In the genomic region with DNA sequence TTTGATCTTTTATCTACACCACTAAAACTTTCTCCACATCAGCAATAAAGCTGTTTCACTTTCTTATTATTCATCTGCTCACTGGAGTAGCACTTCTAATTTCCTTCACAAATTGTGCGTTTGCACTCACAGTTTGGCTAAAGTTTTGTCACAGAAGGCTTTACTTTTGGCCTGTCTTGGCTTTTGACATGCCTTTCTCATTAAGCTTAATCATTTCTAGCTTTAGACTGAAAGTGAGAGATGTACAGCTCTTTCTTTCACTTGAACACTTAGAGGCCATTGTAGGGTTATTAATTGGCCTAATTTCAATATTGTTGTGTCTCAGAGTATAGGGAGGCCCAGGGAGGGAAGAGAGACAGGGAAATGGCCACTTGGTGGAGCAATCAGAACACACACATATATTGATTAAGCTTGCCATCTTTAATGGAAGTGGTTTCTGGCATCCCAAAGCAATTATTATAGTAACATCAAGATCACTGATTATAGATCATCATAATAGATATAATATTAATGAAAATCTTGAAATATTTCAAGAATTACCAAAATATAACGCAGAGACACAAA, we compare ENCODE assay signal across 20 cellular contexts.
DNase-seq lines count a peak whose midpoint lies in the region; ATAC-seq, FAIRE-seq and TF ChIP-seq lines count a peak whose summit lies in the region.
"Had no signal": no experiment of that assay in that cellular context is flagged by ENCODE, and none has a peak within 500 bp of the region (broad histone marks: within the 10 kb centered on the region; RNA-seq: fewer than 3 reads in every experiment).

No MANE protein-coding gene starts in this region.

- FAIRE-seq in HTR-8/SVneo (lab: Jason Lieb, UNC) (no peak), frontal cortex (lab: Jason Lieb, UNC) (no peak)
- FAIRE-seq: GM12892 had no signal

- no peak overlapping the region for H2AFZ ChIP-seq in KMS-11 (ENCODE audit: low read depth)

- no peaks in the 10 kb centered on the region for H3K79me2 ChIP-seq in KMS-11 (ENCODE audit: insufficient read depth, low read depth)

- in situ Hi-C loops in astrocyte of the spinal cord (cut with HindIII; ENCODE audit: low sequenced_read_pairs), result no loop called here

- H3K27ac ChIP-seq in KMS-11 (peak overlapping the region; percentile 32; the same call in 1 of the 2 replicates), foreskin keratinocyte (no peak overlapping the region)
- H3K27ac ChIP-seq: cardiac muscle cell, dorsolateral prefrontal cortex, heart left ventricle, neutrophil, SJSA1, upper lobe of right lung had no signal

- ATAC-seq in GM19438 (IDR thresholded peaks at IDR 0.05; ENCODE audit: low read depth, unreplicated experiment) (peak; percentile 77), foreskin keratinocyte (no peak)
- ATAC-seq: heart left ventricle, upper lobe of right lung had no signal

- no peak for DNase-seq in astrocyte of the spinal cord (ENCODE audit: low read depth, low spot score)
- no peak for DNase-seq in foreskin keratinocyte
- no peak for DNase-seq in activated CD8-positive, alpha-beta memory T cell treated with anti-CD3 and anti-CD28 coated beads, Interleukin-2, amount 50 U/mL, for 48 hours
- DNase-seq in HTR-8/SVneo (ENCODE audit: insufficient read length, low spot score), result no peak
- no peak for DNase-seq in frontal cortex (ENCODE audit: low spot score in 2 of 2)
- DNase-seq: C1 segment of cervical spinal cord, DMS153, dorsolateral prefrontal cortex, erythroblast, heart left ventricle, NCI-H526, retina, T1000, upper lobe of right lung had no signal

- H3K4me3 ChIP-seq in KMS-11 (IDR thresholded peaks at IDR 0.05; ENCODE audit: insufficient read depth, low read depth, low read length) (no peak overlapping the region), astrocyte of the spinal cord (ENCODE audit: low read depth, low read length) (no peak overlapping the region)
- H3K4me3 ChIP-seq: cardiac muscle cell, dorsolateral prefrontal cortex, heart left ventricle, SJSA1, upper lobe of right lung had no signal

- H3K4me1 ChIP-seq in KMS-11 (ENCODE audit: low read depth, poor library complexity, severe bottlenecking) (peaks cover 13% of the 10 kb centered on the region), foreskin keratinocyte (no peaks in the 10 kb centered on the region)
- H3K4me1 ChIP-seq: heart left ventricle, SJSA1, upper lobe of right lung had no signal

- TF ChIP-seq CTCF in KMS-11 (conservative IDR thresholded peaks at IDR 0.05; ENCODE audit: low read depth, low read length) (no peak), astrocyte of the spinal cord (IDR thresholded peaks at IDR 0.05; ENCODE audit: low read depth, low read length) (peak; percentile 15), foreskin keratinocyte (conservative IDR thresholded peaks at IDR 0.05) (peak; percentile 33)

- no peaks in the 10 kb centered on the region for H4K20me1 ChIP-seq in KMS-11 (ENCODE audit: insufficient read depth)

- H3K27me3 ChIP-seq in KMS-11 (ENCODE audit: insufficient read depth, low read depth) (no peaks in the 10 kb centered on the region), foreskin keratinocyte (no peaks in the 10 kb centered on the region)
- H3K27me3 ChIP-seq: cardiac muscle cell, dorsolateral prefrontal cortex, heart left ventricle, neutrophil, SJSA1, upper lobe of right lung had no signal

- H3K9ac ChIP-seq in KMS-11, result no peak overlapping the region

- no peaks in the 10 kb centered on the region for H3K36me3 ChIP-seq in KMS-11 (ENCODE audit: insufficient read depth)
- H3K36me3 ChIP-seq: cardiac muscle cell, heart left ventricle, neutrophil, SJSA1, upper lobe of right lung had no signal

- H3K4me2 ChIP-seq in KMS-11, result no peak overlapping the region
